1 cellular context compared by ENCODE assay signal in the genomic region with DNA sequence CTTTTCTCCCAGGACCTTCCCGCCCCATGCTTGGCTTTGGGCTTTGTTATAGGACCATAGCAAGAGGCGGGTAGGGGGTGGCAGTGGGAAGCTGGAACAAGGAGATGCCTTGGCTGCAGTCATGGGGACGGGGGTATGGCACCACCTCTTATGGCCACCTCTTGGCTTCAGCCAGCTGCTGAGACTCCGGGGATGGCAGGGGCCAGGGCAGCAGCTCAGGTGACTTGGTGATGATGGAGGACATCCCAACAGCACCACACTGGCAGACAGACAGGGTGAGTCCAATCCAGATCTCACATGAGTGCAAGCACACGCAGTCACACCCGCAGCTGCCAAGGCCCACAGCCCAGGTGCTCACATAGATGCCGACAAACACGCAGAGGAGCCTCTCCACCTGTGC.
TF ChIP-seq lines count a peak whose summit lies in the region.

No MANE protein-coding gene starts in this region.

TF ChIP-seq in H1, 55 proteins besides CTCF, POLR2A, EP300 and RAD21:
- TF ChIP-seq SP1 (IDR thresholded peaks at IDR 0.05; ENCODE audit: low read depth, low read length), result no peak
- no peak for TF ChIP-seq RXRA (IDR thresholded peaks at IDR 0.05; ENCODE audit: insufficient read depth, low read depth, low read length)
- TF ChIP-seq, protein P1, sequence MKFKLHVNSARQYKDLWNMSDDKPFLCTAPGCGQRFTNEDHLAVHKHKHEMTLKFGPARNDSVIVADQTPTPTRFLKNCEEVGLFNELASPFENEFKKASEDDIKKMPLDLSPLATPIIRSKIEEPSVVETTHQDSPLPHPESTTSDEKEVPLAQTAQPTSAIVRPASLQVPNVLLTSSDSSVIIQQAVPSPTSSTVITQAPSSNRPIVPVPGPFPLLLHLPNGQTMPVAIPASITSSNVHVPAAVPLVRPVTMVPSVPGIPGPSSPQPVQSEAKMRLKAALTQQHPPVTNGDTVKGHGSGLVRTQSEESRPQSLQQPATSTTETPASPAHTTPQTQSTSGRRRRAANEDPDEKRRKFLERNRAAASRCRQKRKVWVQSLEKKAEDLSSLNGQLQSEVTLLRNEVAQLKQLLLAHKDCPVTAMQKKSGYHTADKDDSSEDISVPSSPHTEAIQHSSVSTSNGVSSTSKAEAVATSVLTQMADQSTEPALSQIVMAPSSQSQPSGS (IDR thresholded peaks at IDR 0.05; ENCODE audit: low read length), result no peak
- TF ChIP-seq SP4 (IDR thresholded peaks at IDR 0.05; ENCODE audit: low read length), result no peak
- TF ChIP-seq SIRT6 (IDR thresholded peaks at IDR 0.05; ENCODE audit: low read length), result no peak
- TF ChIP-seq SRF (IDR thresholded peaks at IDR 0.05; ENCODE audit: low read depth, low read length), result no peak
- no peak for TF ChIP-seq BACH1 (IDR thresholded peaks at IDR 0.05; ENCODE audit: low read length)
- no peak for TF ChIP-seq GTF2F1 (IDR thresholded peaks at IDR 0.05; ENCODE audit: borderline replicate concordance, low read depth, low read length)
- TF ChIP-seq CHD2 (IDR thresholded peaks at IDR 0.05; ENCODE audit: low read length), result no peak
- TF ChIP-seq KDM4A (IDR thresholded peaks at IDR 0.05; ENCODE audit: low read depth, low read length, severe bottlenecking), result no peak
- TF ChIP-seq JUN (IDR thresholded peaks at IDR 0.05; ENCODE audit: low read depth, low read length), result no peak
- no peak for TF ChIP-seq RFX5 (IDR thresholded peaks at IDR 0.05; ENCODE audit: borderline replicate concordance, low read depth, low read length)
- TF ChIP-seq YY1 (IDR thresholded peaks at IDR 0.05; ENCODE audit: low read depth, low read length), result no peak
- TF ChIP-seq KDM1A (IDR thresholded peaks at IDR 0.05; ENCODE audit: borderline replicate concordance, low read length), result no peak
- TF ChIP-seq SUZ12 (IDR thresholded peaks at IDR 0.05; ENCODE audit: low read length), result no peak
